Comparison of ENCODE assay signal across 18 cellular contexts in genomic region chr3:119625451-119626153, GRCh38. TPM values are rescaled to one million over a fixed set of nuclear protein-coding genes. Genes with fewer than 3 reads are reported as not detected.
DNase-seq lines count a peak whose midpoint lies in the region; ATAC-seq, FAIRE-seq and TF ChIP-seq lines count a peak whose summit lies in the region.
"Had no signal": no experiment of that assay in that cellular context is flagged by ENCODE, and none has a peak within 500 bp of the region (broad histone marks: within the 10 kb centered on the region; RNA-seq: fewer than 3 reads in every experiment).

No MANE protein-coding gene starts in this region.

- no peak overlapping the region for H2BK12ac ChIP-seq in H1 (ENCODE audit: low read depth, low read length)

- H2BK15ac ChIP-seq in H1 (ENCODE audit: low read length), result no peak overlapping the region

- no peaks in the 10 kb centered on the region for H3K79me2 ChIP-seq in H1 (ENCODE audit: control insufficient read depth in 1 of 2, insufficient read depth in 2 of 2, low read length in 2 of 2)
- no peaks in the 10 kb centered on the region for H3K79me2 ChIP-seq in osteoblast (ENCODE audit: insufficient read depth, low read length)

- TF ChIP-seq RAD21 in H1 (IDR thresholded peaks at IDR 0.05 in 1 of 2, conservative IDR thresholded peaks at IDR 0.05 in 1 of 2; ENCODE audit: low read depth in 2 of 2, low read length in 2 of 2), result no peak

- H3K27ac ChIP-seq in A673 (ENCODE audit: low read depth, low read length, poor library complexity, severe bottlenecking) (no peak overlapping the region), H1 (ENCODE audit: low read depth, low read length) (no peak overlapping the region), osteoblast (ENCODE audit: low read depth, low read length) (no peak overlapping the region)
- H3K27ac ChIP-seq: SJCRH30 had no signal

- H4K91ac ChIP-seq in H1 (replicated peaks; ENCODE audit: insufficient read length, low read length), result no peak overlapping the region

- H3K79me1 ChIP-seq in H1 (ENCODE audit: low read depth, low read length), result no peaks in the 10 kb centered on the region

- no peak overlapping the region for H3K18ac ChIP-seq in H1 (ENCODE audit: extremely low read depth, low read length)

- H3K36me3 ChIP-seq in A673 (ENCODE audit: insufficient read depth, low read length, poor library complexity, severe bottlenecking), result no peaks in the 10 kb centered on the region
- no peaks in the 10 kb centered on the region for H3K36me3 ChIP-seq in H1 (ENCODE audit: control insufficient read depth in 2 of 4, insufficient read depth in 4 of 4, low read length in 3 of 4)
- no peaks in the 10 kb centered on the region for H3K36me3 ChIP-seq in osteoblast (ENCODE audit: insufficient read depth, low read length)
- H3K36me3 ChIP-seq: SJCRH30 had no signal

- H3K4me1 ChIP-seq in A673 (ENCODE audit: insufficient read depth, low read length, poor library complexity, severe bottlenecking) (peaks cover 5% of the 10 kb centered on the region), H1 (replicated peaks in 1 of 4; ENCODE audit: control insufficient read depth in 3 of 4, insufficient read depth in 4 of 4, low read length in 3 of 4) (peaks cover 0 to 6% (median 1%) of the 10 kb centered on the region in 4 experiments; a peak in 2 of 7 replicates), osteoblast (ENCODE audit: insufficient read depth, low read length) (peaks cover 26% of the 10 kb centered on the region)

- 82% methylated on average over 8 of the region's 8 CpGs; no CpG with 5 or more reads in 1 of the 2 experiments for WGBS in H1 (ENCODE audit: extremely low coverage in 1 of 2, insufficient coverage in 1 of 2, insufficient read length in 1 of 2, insufficient replicate concordance in 2 of 2, low coverage in 1 of 2, low lambda C conversion rate in 2 of 2, missing lambda C conversion rate in 1 of 2), 2 experiments

- H3K14ac ChIP-seq in H1 (ENCODE audit: insufficient read length), result no peak overlapping the region

- H2BK120ac ChIP-seq in H1 (replicated peaks; ENCODE audit: low read depth, low read length), result no peak overlapping the region

- DNase-seq in A673 (ENCODE audit: low spot score) (peak; percentile 42), EH (ENCODE audit: low read depth) (peak; percentile 30), H1 (ENCODE audit: low read depth in 1 of 2, low spot score in 2 of 2) (no peak), osteoblast (ENCODE audit: insufficient read length, low spot score, missing footprints) (peak; percentile 14), left lobe of liver (ENCODE audit: low spot score) (no peak), D721Med (ENCODE audit: insufficient read length, low spot score) (no peak), Kasumi-1 (lab: John Stamatoyannopoulos, UW) (no peak)
- DNase-seq: CD4-positive, alpha-beta memory T cell; H9; NCI-H1048; NCI-H2227 treated with DMSO at 0.1 percent for 48 hours; NCI-H526 treated with DMSO at 0.1 percent for 48 hours; RPMI8226; SJCRH30 had no signal

- H4K5ac ChIP-seq in H1 (ENCODE audit: insufficient read length, low read depth, low read length), result no peak overlapping the region

- H2BK20ac ChIP-seq in H1 (ENCODE audit: low read length), result no peak overlapping the region

- no peaks in the 10 kb centered on the region for H3K23me2 ChIP-seq in H1 (ENCODE audit: low read depth, low read length)

- H3K4me2 ChIP-seq in H1 (ENCODE audit: insufficient read depth in 1 of 2, low read depth in 2 of 2, low read length in 2 of 2) (no peak overlapping the region), osteoblast (ENCODE audit: insufficient read depth, low read length) (no peak overlapping the region)

- CTCF ChIA-PET in A673 (lab: Charles Lee), result no interaction called here
- CTCF ChIA-PET in H1 (lab: Charles Lee; ENCODE audit: partially characterized antibody), result interaction anchor here (1.3 to 1.6 kb wide), 2 partner anchors 55 to 182 kb away, joined by 3 read pairs; no protein-coding TSS in a partner anchor

- TF ChIP-seq POLR2A in H1 (IDR thresholded peaks at IDR 0.05; ENCODE audit: control extremely low read depth in 1 of 2, low read depth in 2 of 2, low read length in 2 of 2), result no peak

- no peak overlapping the region for H3K9ac ChIP-seq in H1 (replicated peaks in 1 of 4; ENCODE audit: extremely low read depth in 1 of 4, low read depth in 3 of 4, low read length in 3 of 4)

- POLR2A ChIA-PET in A673 (lab: Charles Lee; ENCODE audit: low non-redundant PET) (no interaction called here), H1 (lab: Charles Lee; ENCODE audit: partially characterized antibody) (interaction anchor here (1.1 kb wide), 1 partner anchor 30 kb away, joined by 3 read pairs; no protein-coding TSS in a partner anchor)

- intact Hi-C loops in A673 (cut with micrococcal nuclease; ENCODE audit: unreplicated experiment), result no loop called here

- H2AFZ ChIP-seq in H1 (ENCODE audit: low read length) (peak overlapping the region; percentile 74; the same call in 1 of the 2 replicates), osteoblast (ENCODE audit: low read length) (peak overlapping the region; percentile 9)

- H3K4me3 ChIP-seq in A673 (ENCODE audit: low read depth, low read length, poor library complexity, severe bottlenecking), result no peak overlapping the region
- no peak overlapping the region for H3K4me3 ChIP-seq in H1 (ENCODE audit: extremely low read depth in 1 of 4, insufficient read depth in 2 of 4, low read depth in 3 of 4, low read length in 4 of 4)
- H3K4me3 ChIP-seq in osteoblast (ENCODE audit: insufficient read depth, low read length), result no peak overlapping the region
- H3K4me3 ChIP-seq: SJCRH30 had no signal

- ATAC-seq in GM18517 (IDR thresholded peaks at IDR 0.05; ENCODE audit: unreplicated experiment) (no peak), left lobe of liver (no peak)

- TF ChIP-seq CTCF in A673 (conservative IDR thresholded peaks at IDR 0.05; ENCODE audit: low read depth, low read length) (no peak), H1 (IDR thresholded peaks at IDR 0.05; ENCODE audit: control extremely low read depth in 1 of 3, insufficient read depth in 1 of 3, low read depth in 1 of 3, low read length in 3 of 3) (no peak), osteoblast (IDR thresholded peaks at IDR 0.05; ENCODE audit: extremely low read depth, low read depth, low read length) (no peak), D721Med (IDR thresholded peaks at IDR 0.05; ENCODE audit: insufficient read depth, missing control alignments) (no peak)

- H2BK5ac ChIP-seq in H1 (ENCODE audit: low read depth, low read length), result no peak overlapping the region

- no peak overlapping the region for H3K4ac ChIP-seq in H1 (replicated peaks; ENCODE audit: insufficient read length, low read depth, low read length)

- no peak overlapping the region for H3K56ac ChIP-seq in H1 (replicated peaks; ENCODE audit: insufficient read length, low read depth, low read length)

- no peak overlapping the region for H3K23ac ChIP-seq in H1 (ENCODE audit: insufficient read length)

- BruUV-seq in A673 (replicated peaks; lab: Mats Ljungman, UMichigan), result no TSS peak

- H3K27me3 ChIP-seq in A673 (replicated peaks; ENCODE audit: insufficient read depth, low read depth, low read length, poor library complexity), result no peaks in the 10 kb centered on the region
- H3K27me3 ChIP-seq in H1 (replicated peaks in 1 of 4; ENCODE audit: control insufficient read depth in 3 of 4, extremely low read depth in 1 of 4, insufficient read depth in 3 of 4, low read length in 3 of 4), result no peaks in the 10 kb centered on the region
- H3K27me3 ChIP-seq in osteoblast (ENCODE audit: insufficient read depth, low read length), result no peaks in the 10 kb centered on the region
- H3K27me3 ChIP-seq: SJCRH30 had no signal

- FAIRE-seq in H1 (lab: Jason Lieb, UNC), result no peak
- FAIRE-seq in D721Med (lab: Jason Lieb, UNC), result no peak

- H4K20me1 ChIP-seq in H1 (replicated peaks in 1 of 2; ENCODE audit: control insufficient read depth in 1 of 2, insufficient read depth in 2 of 2, low read length in 2 of 2) (no peaks in the 10 kb centered on the region), osteoblast (ENCODE audit: insufficient read depth, low read length) (no peaks in the 10 kb centered on the region)

- H3K9me3 ChIP-seq in A673 (ENCODE audit: low read depth, low read length, poor library complexity, severe bottlenecking), result no peaks in the 10 kb centered on the region
- no peaks in the 10 kb centered on the region for H3K9me3 ChIP-seq in H1 (ENCODE audit: insufficient read depth in 2 of 2, low read depth in 1 of 2, low read length in 1 of 2)
- no peaks in the 10 kb centered on the region for H3K9me3 ChIP-seq in osteoblast (ENCODE audit: low read depth, low read length)
- H3K9me3 ChIP-seq: SJCRH30 had no signal

- no peak for TF ChIP-seq EP300 in H1 (IDR thresholded peaks at IDR 0.05; ENCODE audit: borderline replicate concordance in 1 of 2, low read depth in 2 of 2, low read length in 2 of 2)

- no peak overlapping the region for H2AK5ac ChIP-seq in H1 (ENCODE audit: low read depth, low read length)

- H4K8ac ChIP-seq in H1 (ENCODE audit: extremely low read depth, insufficient read depth, low read length), result peak overlapping the region; percentile 75; the same call in 1 of the 2 replicates

RNA-seq across cellular contexts. Expression of gene PLA1A, which starts 27.9 kb away (rescaled TPM):
- not detected in 2 replicates for total RNA-seq in A673 (2021)
- total RNA-seq in H1 (2021; fragmentation: NEBNext Ultra II Directional; extraction: Animal tissue kit (Norgen Biotek cat#: 25700)), result not detected in 2 replicates
- polyA plus RNA-seq in H1 (2011; rRNA removed), result not detected in 2 replicates
- not detected for polyA plus RNA-seq in H1 (2011; cell fraction: cytosol; rRNA removed)
- not detected for polyA plus RNA-seq in H1 (2011; cell fraction: nucleus; rRNA removed)
- not detected in 4 replicates for polyA plus RNA-seq in H1 (2012, experiment 1 of 2)
- polyA plus RNA-seq in H1 (2012, experiment 2 of 2), result not detected
- not detected for polyA plus RNA-seq in H1 (2013, experiment 1 of 2)
- not detected for polyA plus RNA-seq in H1 (2013, experiment 2 of 2)
- polyA minus RNA-seq in H1 (2011; rRNA and poly(A)+ RNA removed), result not detected in 2 replicates
- not detected for polyA minus RNA-seq in H1 (2011; cell fraction: cytosol; rRNA and poly(A)+ RNA removed)
- not detected for polyA minus RNA-seq in H1 (2011; cell fraction: nucleus; rRNA and poly(A)+ RNA removed)
- total RNA-seq in osteoblast, result under 0.01 and 0.36 TPM in 2 replicates
- total RNA-seq in left lobe of liver, result 13.5 TPM
- total RNA-seq: CD4-positive, alpha-beta memory T cell; H9; HT-29; M059J; OCI-LY7 had no signal
- polyA plus RNA-seq: CD4-positive, alpha-beta memory T cell had no signal

RNA-seq across cellular contexts. Expression of gene POPDC2, which starts 34.8 kb away (rescaled TPM):
- total RNA-seq in A673 (2021) (0.72 and 0.99 TPM in 2 replicates), osteoblast (1.1 and 1.8 TPM in 2 replicates), left lobe of liver (0.65 TPM)
- total RNA-seq in H1 (2021; fragmentation: NEBNext Ultra II Directional; extraction: Animal tissue kit (Norgen Biotek cat#: 25700)), result 0.19 and 0.65 TPM in 2 replicates
- polyA plus RNA-seq in H1 (2011; rRNA removed), result 1.1 and 1.2 TPM in 2 replicates
- 1.1 TPM for polyA plus RNA-seq in H1 (2011; cell fraction: cytosol; rRNA removed)
- polyA plus RNA-seq in H1 (2011; cell fraction: nucleus; rRNA removed), result 3.3 TPM
- polyA plus RNA-seq in H1 (2012, experiment 1 of 2), result 0.47 to 0.56 TPM (median 0.55 TPM) in 4 replicates
- polyA plus RNA-seq in H1 (2012, experiment 2 of 2), result 0.12 TPM
- polyA plus RNA-seq in H1 (2013, experiment 1 of 2), result 0.28 TPM
- 0.28 TPM for polyA plus RNA-seq in H1 (2013, experiment 2 of 2)
- 0.29 and 1.6 TPM in 2 replicates for polyA minus RNA-seq in H1 (2011; rRNA and poly(A)+ RNA removed)
- polyA minus RNA-seq in H1 (2011; cell fraction: cytosol; rRNA and poly(A)+ RNA removed), result not detected
- polyA minus RNA-seq in H1 (2011; cell fraction: nucleus; rRNA and poly(A)+ RNA removed), result 3.6 TPM

RNA-seq across cellular contexts. Expression of gene ADPRH, which starts 46.3 kb away (rescaled TPM):
- total RNA-seq in A673 (2021) (0.37 TPM in 2 replicates), osteoblast (7.2 and 8.3 TPM in 2 replicates), left lobe of liver (4.1 TPM)
- total RNA-seq in H1 (2021; fragmentation: NEBNext Ultra II Directional; extraction: Animal tissue kit (Norgen Biotek cat#: 25700)), result 4.1 and 4.2 TPM in 2 replicates
- 2.3 and 2.6 TPM in 2 replicates for polyA plus RNA-seq in H1 (2011; rRNA removed)
- polyA plus RNA-seq in H1 (2011; cell fraction: cytosol; rRNA removed), result 2.8 TPM
- polyA plus RNA-seq in H1 (2011; cell fraction: nucleus; rRNA removed), result 2.3 TPM
- 2.5 to 3.7 TPM (median 3.5 TPM) in 4 replicates for polyA plus RNA-seq in H1 (2012, experiment 1 of 2)
- 1.7 TPM for polyA plus RNA-seq in H1 (2012, experiment 2 of 2)
- polyA plus RNA-seq in H1 (2013, experiment 1 of 2), result 1.8 TPM
- 1.7 TPM for polyA plus RNA-seq in H1 (2013, experiment 2 of 2)
- 4.2 and 4.6 TPM in 2 replicates for polyA minus RNA-seq in H1 (2011; rRNA and poly(A)+ RNA removed)
- 1.9 TPM for polyA minus RNA-seq in H1 (2011; cell fraction: cytosol; rRNA and poly(A)+ RNA removed)
- 1.8 TPM for polyA minus RNA-seq in H1 (2011; cell fraction: nucleus; rRNA and poly(A)+ RNA removed)
- total RNA-seq: OCI-LY7 had no signal

RNA-seq across cellular contexts. Expression of gene COX17, which starts 51.6 kb away (rescaled TPM):
- total RNA-seq in A673 (2021) (42.6 and 49.7 TPM in 2 replicates), osteoblast (8.0 and 13.3 TPM in 2 replicates), left lobe of liver (31.0 TPM)
- total RNA-seq in H1 (2021; fragmentation: NEBNext Ultra II Directional; extraction: Animal tissue kit (Norgen Biotek cat#: 25700)), result 43.0 and 45.5 TPM in 2 replicates
- polyA plus RNA-seq in H1 (2011; rRNA removed), result 34.2 and 38.1 TPM in 2 replicates
- 55.0 TPM for polyA plus RNA-seq in H1 (2011; cell fraction: cytosol; rRNA removed)
- polyA plus RNA-seq in H1 (2011; cell fraction: nucleus; rRNA removed), result 45.7 TPM
- 54.3 to 77.8 TPM (median 64.1 TPM) in 4 replicates for polyA plus RNA-seq in H1 (2012, experiment 1 of 2)
- 57.7 TPM for polyA plus RNA-seq in H1 (2012, experiment 2 of 2)
- 125 TPM for polyA plus RNA-seq in H1 (2013, experiment 1 of 2)
- polyA plus RNA-seq in H1 (2013, experiment 2 of 2), result 135 TPM
- 9.9 and 11.3 TPM in 2 replicates for polyA minus RNA-seq in H1 (2011; rRNA and poly(A)+ RNA removed)
- polyA minus RNA-seq in H1 (2011; cell fraction: cytosol; rRNA and poly(A)+ RNA removed), result 23.6 TPM
- polyA minus RNA-seq in H1 (2011; cell fraction: nucleus; rRNA and poly(A)+ RNA removed), result 28.0 TPM

Comparison
In these comparisons a context has a peak if more than half of its experiments do, and no peak if none do; other contexts are left out.
1. DNase-seq: peak in A673 (single experiment), EH (single experiment) and osteoblast (single experiment); none in H1 (0 of 2), left lobe of liver (single experiment), D721Med (single experiment) and Kasumi-1 (0 of 2).
2. RNA of gene PLA1A, which starts 27.9 kb away (total RNA-seq): 13.5 TPM in left lobe of liver (single experiment); under 0.01 to 0.36 TPM in osteoblast, not detected in A673 and not detected in H1; every median in the first group is over 10 times any median in the second.